ENCODE assay signal across 16 cellular contexts in the genomic region with DNA sequence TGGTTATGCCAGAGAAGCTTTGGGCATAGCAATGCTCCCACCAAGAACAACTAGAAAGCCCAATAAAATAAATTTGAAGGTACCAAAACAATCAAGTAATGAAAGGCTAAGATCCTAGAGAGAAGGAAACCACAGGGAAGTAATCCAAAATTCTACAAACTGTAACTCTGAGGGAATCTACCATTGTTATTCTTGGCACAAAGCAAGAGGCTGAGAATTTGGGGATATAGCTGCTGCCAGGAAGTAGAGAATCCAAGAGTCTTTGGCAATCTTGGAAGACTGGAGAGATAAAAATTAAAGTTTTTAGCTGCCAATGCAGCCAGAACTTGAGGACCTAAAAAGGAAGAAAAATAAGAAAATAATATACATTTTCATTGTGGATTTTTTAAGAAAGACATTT.
A peak's percentile ranks its signal among the peaks of the same experiment; 100 is the strongest.
DNase-seq lines count a peak whose midpoint lies in the region; ATAC-seq and TF ChIP-seq lines count a peak whose summit lies in the region.
"Had no signal": no experiment of that assay in that cellular context is flagged by ENCODE, and none has a peak within 500 bp of the region (broad histone marks: within the 10 kb centered on the region; RNA-seq: fewer than 3 reads in every experiment).

No MANE protein-coding gene starts in this region.

- no peak overlapping the region for H2BK5ac ChIP-seq in IMR-90 (ENCODE audit: low read depth, low read length, poor library complexity, severe bottlenecking)

- POLR2A ChIA-PET in BJ (lab: Charles Lee) (no interaction called here), IMR-90 (lab: Charles Lee; ENCODE audit: unreplicated experiment) (no interaction called here)

- peak; percentile 43 for DNase-seq in BJ (ENCODE audit: low read depth)
- peak; percentile 81 for DNase-seq in IMR-90
- DNase-seq in dedifferentiated amniotic fluid mesenchymal stem cell (ENCODE audit: extremely low spot score) = peak; percentile 79
- peak; percentile 65 for DNase-seq in myocyte (ENCODE audit: low read depth)
- no peak for DNase-seq in RPMI8226
- DNase-seq in activated CD4-positive, alpha-beta T cell treated with anti-CD3 and anti-CD28 coated beads for 4 hours = no peak
- no peak for DNase-seq in activated CD4-positive, alpha-beta T cell treated with anti-CD3 and anti-CD28 coated beads, Interleukin-2, amount 50 U/mL, for 1 hour
- no peak for DNase-seq in T-helper 9 cell
- DNase-seq: activated CD4-positive, CD25-positive, alpha-beta regulatory T cell; activated naive CD8-positive, alpha-beta T cell treated with anti-CD3 and anti-CD28 coated beads, Interleukin-2, amount 10 ng/mL, durations not matched to agents 7 days and 5 days; naive thymus-derived CD4-positive, alpha-beta T cell; posterior cingulate gyrus; spleen had no signal

- ATAC-seq in IMR-90 (ENCODE audit: low read depth) = peak; percentile 35
- ATAC-seq: naive thymus-derived CD4-positive, alpha-beta T cell; stimulated activated effector memory CD8-positive, alpha-beta T cell treated with anti-CD3 and anti-CD28 coated beads, Interleukin-12 subunit alpha, Interleukin-12 subunit beta, amount 100 ng/mL, for 72 hours had no signal

- TF ChIP-seq RAD21 in IMR-90 (IDR thresholded peaks at IDR 0.05; ENCODE audit: low read length) = no peak

- no peak overlapping the region for H4K91ac ChIP-seq in IMR-90 (ENCODE audit: insufficient read depth, low read depth, low read length)

- H3K56ac ChIP-seq in IMR-90 (ENCODE audit: extremely low read depth, insufficient read depth, low read length) = no peak overlapping the region

- H3K4ac ChIP-seq in IMR-90 (ENCODE audit: low read depth, low read length) = no peak overlapping the region

- no peak overlapping the region for H2BK120ac ChIP-seq in IMR-90 (ENCODE audit: low read depth, low read length)

- TF ChIP-seq CTCF in BJ (IDR thresholded peaks at IDR 0.05; ENCODE audit: insufficient read depth, low read depth, low read length) (no peak), IMR-90 (conservative IDR thresholded peaks at IDR 0.05; ENCODE audit: low read depth, low read length) (no peak)

- H3K23ac ChIP-seq in IMR-90 (ENCODE audit: low read depth, low read length) = no peak overlapping the region

- no peaks in the 10 kb centered on the region for H3K4me1 ChIP-seq in IMR-90 (ENCODE audit: control insufficient read depth, insufficient read depth, low read length)
- H3K4me1 ChIP-seq: BLaER1, spleen had no signal

- H3K27ac ChIP-seq in IMR-90 (ENCODE audit: insufficient read depth, low read length) = no peak overlapping the region
- H3K27ac ChIP-seq: BLaER1, spleen had no signal

- no peak overlapping the region for H3K4me2 ChIP-seq in IMR-90 (ENCODE audit: low read depth, low read length)
- H3K4me2 ChIP-seq: BLaER1 had no signal

- no peak overlapping the region for H3K14ac ChIP-seq in IMR-90 (replicated peaks; ENCODE audit: low read depth, low read length)

- no peak overlapping the region for H2AK9ac ChIP-seq in IMR-90 (replicated peaks; ENCODE audit: low read depth, low read length, poor library complexity)

- no peak overlapping the region for H3K18ac ChIP-seq in IMR-90 (ENCODE audit: low read depth, low read length)

- H2AK5ac ChIP-seq in IMR-90 (ENCODE audit: low read depth, low read length) = no peak overlapping the region

- H3K4me3 ChIP-seq in BJ (ENCODE audit: low read depth, low read length) = no peak overlapping the region
- no peak overlapping the region for H3K4me3 ChIP-seq in IMR-90 (ENCODE audit: insufficient read depth, low read depth, low read length)
- H3K4me3 ChIP-seq: BLaER1, lung, spleen had no signal

- no peaks in the 10 kb centered on the region for H3K79me1 ChIP-seq in IMR-90 (ENCODE audit: low read depth in 1 of 2, low read length in 2 of 2)

- H3K9me1 ChIP-seq in IMR-90 (ENCODE audit: insufficient read depth, low read length) = no peaks in the 10 kb centered on the region

- intact Hi-C loops in IMR-90 (cut with micrococcal nuclease) = no loop called here

- H2BK15ac ChIP-seq in IMR-90 (ENCODE audit: low read depth, low read length) = no peak overlapping the region

- TF ChIP-seq POLR2A in IMR-90 (IDR thresholded peaks at IDR 0.05; ENCODE audit: low read depth, low read length) = no peak

- no peak overlapping the region for H4K5ac ChIP-seq in IMR-90 (ENCODE audit: low read depth, low read length)

- no peak overlapping the region for H2BK20ac ChIP-seq in IMR-90 (ENCODE audit: low read depth, low read length)

- no peaks in the 10 kb centered on the region for H3K27me3 ChIP-seq in BJ (ENCODE audit: control insufficient read depth, insufficient read depth, low read length)
- H3K27me3 ChIP-seq in IMR-90 (ENCODE audit: control insufficient read depth, insufficient read depth, low read length) = no peaks in the 10 kb centered on the region
- H3K27me3 ChIP-seq: BLaER1, spleen had no signal

- dilution Hi-C loops in IMR-90 (cut with HindIII; ENCODE audit: low sequenced_read_pairs, unreplicated experiment) = no loop called here

- no peak overlapping the region for H4K8ac ChIP-seq in IMR-90 (ENCODE audit: low read depth in 2 of 2, low read length in 2 of 2)

- H2AFZ ChIP-seq in IMR-90 (replicated peaks; ENCODE audit: low read length, poor library complexity) = no peak overlapping the region

- H3K9ac ChIP-seq in IMR-90 (ENCODE audit: low read depth, low read length) = no peak overlapping the region
- H3K9ac ChIP-seq: BLaER1 had no signal

- BruUV-seq in IMR-90 (replicated peaks; lab: Mats Ljungman, UMichigan) = no TSS peak

- 0 out of 2 replicates have a peak, but pooled peaks cover 1% of the 10 kb centered on the region for H3K9me3 ChIP-seq in IMR-90 (ENCODE audit: control insufficient read depth, insufficient read depth, low read length)
- H3K9me3 ChIP-seq: BLaER1, spleen had no signal

- CTCF ChIA-PET in BJ (lab: Yijun Ruan, JAX) (interaction anchor here (1.7 kb wide), 1 partner anchor 9 kb away, joined by 5 read pairs; no protein-coding TSS in a partner anchor), IMR-90 (lab: Yijun Ruan, JAX) (no interaction called here)

- H4K20me1 ChIP-seq in IMR-90 (ENCODE audit: insufficient read depth, low read length) = no peaks in the 10 kb centered on the region
- H4K20me1 ChIP-seq: BLaER1 had no signal

- in situ Hi-C loops in IMR-90 (cut with MboI; ENCODE audit: low sequenced_read_pairs) = no loop called here

- H3K36me3 ChIP-seq in BJ (ENCODE audit: control insufficient read depth, insufficient read depth, low read length) (no peaks in the 10 kb centered on the region), IMR-90 (ENCODE audit: control insufficient read depth, insufficient read depth, low read length) (no peaks in the 10 kb centered on the region)
- H3K36me3 ChIP-seq: BLaER1 had no signal

TF ChIP-seq in IMR-90, 13 proteins besides CTCF, POLR2A, EP300 and RAD21:
- TF ChIP-seq MAFK (IDR thresholded peaks at IDR 0.05; ENCODE audit: low read depth, low read length) (no peak), MAZ (IDR thresholded peaks at IDR 0.05; ENCODE audit: borderline replicate concordance, low read depth, low read length) (no peak), RCOR1 (IDR thresholded peaks at IDR 0.05; ENCODE audit: insufficient replicate concordance, low read length) (no peak), SMC3 (IDR thresholded peaks at IDR 0.05; ENCODE audit: low read depth, low read length) (no peak), MXI1 (IDR thresholded peaks at IDR 0.05; ENCODE audit: borderline replicate concordance, low read depth, low read length) (no peak), CEBPB (IDR thresholded peaks at IDR 0.05; ENCODE audit: low read depth, low read length) (no peak)
- TF ChIP-seq, protein P1, sequence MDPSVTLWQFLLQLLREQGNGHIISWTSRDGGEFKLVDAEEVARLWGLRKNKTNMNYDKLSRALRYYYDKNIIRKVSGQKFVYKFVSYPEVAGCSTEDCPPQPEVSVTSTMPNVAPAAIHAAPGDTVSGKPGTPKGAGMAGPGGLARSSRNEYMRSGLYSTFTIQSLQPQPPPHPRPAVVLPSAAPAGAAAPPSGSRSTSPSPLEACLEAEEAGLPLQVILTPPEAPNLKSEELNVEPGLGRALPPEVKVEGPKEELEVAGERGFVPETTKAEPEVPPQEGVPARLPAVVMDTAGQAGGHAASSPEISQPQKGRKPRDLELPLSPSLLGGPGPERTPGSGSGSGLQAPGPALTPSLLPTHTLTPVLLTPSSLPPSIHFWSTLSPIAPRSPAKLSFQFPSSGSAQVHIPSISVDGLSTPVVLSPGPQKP (IDR thresholded peaks at IDR 0.05; ENCODE audit: borderline replicate concordance, low read depth, low read length) = no peak
- TF ChIP-seq, protein P2, sequence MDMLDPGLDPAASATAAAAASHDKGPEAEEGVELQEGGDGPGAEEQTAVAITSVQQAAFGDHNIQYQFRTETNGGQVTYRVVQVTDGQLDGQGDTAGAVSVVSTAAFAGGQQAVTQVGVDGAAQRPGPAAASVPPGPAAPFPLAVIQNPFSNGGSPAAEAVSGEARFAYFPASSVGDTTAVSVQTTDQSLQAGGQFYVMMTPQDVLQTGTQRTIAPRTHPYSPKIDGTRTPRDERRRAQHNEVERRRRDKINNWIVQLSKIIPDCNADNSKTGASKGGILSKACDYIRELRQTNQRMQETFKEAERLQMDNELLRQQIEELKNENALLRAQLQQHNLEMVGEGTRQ (IDR thresholded peaks at IDR 0.05; ENCODE audit: low read depth, low read length) = no peak

Comparison
In these comparisons a context has a peak if more than half of its experiments do, and no peak if none do; other contexts are left out.
1. DNase-seq: peak in BJ (single experiment), IMR-90 (single experiment), dedifferentiated amniotic fluid mesenchymal stem cell (single experiment) and myocyte (single experiment); none in RPMI8226 (single experiment), activated CD4-positive, alpha-beta T cell treated with anti-CD3 and anti-CD28 coated beads for 4 hours (0 of 2), activated CD4-positive, alpha-beta T cell treated with anti-CD3 and anti-CD28 coated beads, Interleukin-2, amount 50 U/mL, for 1 hour (single experiment) and T-helper 9 cell (single experiment).